Comparison of ENCODE assay signal across 34 cellular contexts in the genomic region with DNA sequence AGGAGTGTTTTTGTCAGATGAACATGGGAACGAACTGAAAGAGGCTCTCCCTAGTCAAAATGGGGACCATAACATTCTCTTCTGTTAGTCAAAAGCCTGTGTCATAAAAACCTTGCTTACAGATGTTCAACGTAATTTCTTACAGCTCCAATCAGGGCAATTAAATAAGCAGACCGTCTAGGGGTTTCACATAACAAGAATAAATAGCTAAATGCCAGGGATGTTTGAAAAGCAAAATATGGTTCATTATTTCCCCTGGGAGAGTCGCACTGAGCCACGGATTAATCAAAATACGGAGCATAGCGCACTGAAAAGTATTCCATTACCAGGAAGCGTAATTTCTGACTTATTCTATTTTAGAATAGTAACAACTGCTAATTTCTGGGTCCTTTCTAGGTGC.
"Had no signal": no experiment of that assay in that cellular context is flagged by ENCODE, and none has a peak within 500 bp of the region (broad histone marks: within the 10 kb centered on the region; RNA-seq: fewer than 3 reads in every experiment).

No MANE protein-coding gene starts in this region.

- H3K4me3 ChIP-seq: adrenal gland, body of pancreas, esophagus muscularis mucosa, gastroesophageal sphincter, hepatocyte, pancreas, prostate gland, thyroid gland, upper lobe of left lung, vagina had no signal

- DNase-seq: activated CD4-positive, alpha-beta T cell treated with anti-CD3 and anti-CD28 coated beads for 48 hours; activated CD4-positive, alpha-beta T cell treated with anti-CD3 and anti-CD28 coated beads, Interleukin-2, amount 50 U/mL, for 48 hours; activated CD8-positive, alpha-beta memory T cell treated with anti-CD3 and anti-CD28 coated beads for 24 hours; activated effector memory CD4-positive, alpha-beta T cell treated with anti-CD3 and anti-CD28 coated beads, Interleukin-2, amount 50 U/mL, for 16 hours; activated naive CD4-positive, alpha-beta T cell treated with anti-CD3 and anti-CD28 coated beads for 36 hours; activated naive CD8-positive, alpha-beta T cell treated with anti-CD3 and anti-CD28 coated beads for 36 hours; activated T-cell treated with anti-CD3 and anti-CD28 coated beads, Interleukin-2, amount 50 U/mL, for 1 hour; adrenal gland; aorta; body of pancreas; dermis blood vessel endothelial cell; effector CD4-positive, alpha-beta T cell; left cardiac atrium; mammary epithelial cell; naive B cell; nephron progenitor cell; pancreas; retina; small intestine; stimulated activated CD4-positive, alpha-beta T cell treated with anti-CD3 and anti-CD28 coated beads, Interleukin-4, amount 100 ng/mL, for 4 hours; stimulated activated CD8-positive, alpha-beta memory T cell treated with anti-CD3 and anti-CD28 coated beads, Interleukin-4, amount 100 ng/mL, for 48 hours; stimulated activated naive CD8-positive, alpha-beta T cell treated with anti-CD3 and anti-CD28 coated beads, Interleukin-15, amount 100 ng/mL, for 72 hours; substantia nigra; thyroid gland; upper lobe of left lung; WERI-Rb-1 had no signal

- H3K27me3 ChIP-seq: body of pancreas, hepatocyte, thyroid gland, upper lobe of left lung, vagina had no signal

- H3K36me3 ChIP-seq: adrenal gland, esophagus muscularis mucosa, gastroesophageal sphincter, pancreas, prostate gland, thyroid gland, upper lobe of left lung, vagina, WERI-Rb-1 had no signal

- H3K9me3 ChIP-seq: adrenal gland, body of pancreas, pancreas, prostate gland, thyroid gland, vagina had no signal

- H3K4me1 ChIP-seq: adrenal gland, body of pancreas, esophagus muscularis mucosa, gastroesophageal sphincter, pancreas, prostate gland, thyroid gland, upper lobe of left lung, vagina had no signal

- ATAC-seq: activated CD4-positive, CD25-positive, alpha-beta regulatory T cell treated with anti-CD3 and anti-CD28 coated beads, Interleukin-2, amount 50 U/mL, for 24 hours; body of pancreas; gastroesophageal sphincter; pancreas; sciatic nerve; stimulated activated memory B cell treated with anti-CD40 and anti-IgM and Interleukin-4, amounts not matched to agents 10 μg/mL and 1 μg/mL and 100 μg/mL, for 72 hours; stimulated activated naive CD8-positive, alpha-beta T cell treated with anti-CD3 and anti-CD28 coated beads, Interleukin-15, amount 100 ng/mL, for 72 hours had no signal

- H3K27ac ChIP-seq: adrenal gland, body of pancreas, esophagus muscularis mucosa, gastroesophageal sphincter, hepatocyte, pancreas, prostate gland, thyroid gland, upper lobe of left lung, vagina, WERI-Rb-1 had no signal
